ENCODE assay signal across 12 cellular contexts in genomic region chr3:129663045-129663446, GRCh38. TPM values are rescaled to one million over a fixed set of nuclear protein-coding genes. Genes with fewer than 3 reads are reported as not detected.
DNase-seq lines count a peak whose midpoint lies in the region; ATAC-seq, FAIRE-seq and TF ChIP-seq lines count a peak whose summit lies in the region.
"Had no signal": no experiment of that assay in that cellular context is flagged by ENCODE, and none has a peak within 500 bp of the region (broad histone marks: within the 10 kb centered on the region; RNA-seq: fewer than 3 reads in every experiment).

No MANE protein-coding gene starts in this region.

- no peak for TF ChIP-seq EP300 in SK-N-SH (IDR thresholded peaks at IDR 0.05; ENCODE audit: borderline replicate concordance in 1 of 2, low read depth in 1 of 2, low read length in 1 of 2)

- no peaks in the 10 kb centered on the region for H3K9me2 ChIP-seq in SK-N-SH

- H3K9me3 ChIP-seq in SK-N-SH (no peaks in the 10 kb centered on the region), astrocyte (ENCODE audit: insufficient read depth, low read depth, low read length) (no peaks in the 10 kb centered on the region)
- H3K9me3 ChIP-seq: thyroid gland had no signal

- H3K4me1 Mint-ChIP-seq in astrocyte (ENCODE audit: low read depth, unreplicated experiment): peaks cover 34% of the 10 kb centered on the region

- TF ChIP-seq CTCF in SK-N-SH (IDR thresholded peaks at IDR 0.05) (no peak), astrocyte (IDR thresholded peaks at IDR 0.05; ENCODE audit: insufficient read depth, low read depth, low read length) (no peak)

- no peak overlapping the region for H3K4me3 ChIP-seq in SK-N-SH (ENCODE audit: low read depth in 2 of 2, low read length in 1 of 2)
- H3K4me3 ChIP-seq in astrocyte (ENCODE audit: insufficient read depth, low read depth, low read length): no peak overlapping the region
- no peak overlapping the region for H3K4me3 ChIP-seq in urinary bladder (ENCODE audit: low read depth, low read length)
- H3K4me3 ChIP-seq: thyroid gland had no signal

- H3K27ac ChIP-seq in SK-N-SH (ENCODE audit: low read depth in 2 of 2, low read length in 1 of 2) (peak overlapping the region in 1 of 2 experiments; percentile 77; a peak in 1 of 4 replicates), astrocyte (ENCODE audit: low read depth, low read length) (no peak overlapping the region), urinary bladder (ENCODE audit: low read depth) (peak overlapping the region; percentile 45)
- H3K27ac ChIP-seq: thyroid gland had no signal

- no peak for TF ChIP-seq RAD21 in SK-N-SH (IDR thresholded peaks at IDR 0.05; ENCODE audit: low read length)

- H3K4me3 Mint-ChIP-seq in astrocyte (ENCODE audit: unreplicated experiment): no peak overlapping the region

- no peaks in the 10 kb centered on the region; the same call in 1 of the 2 replicates for H3K79me2 ChIP-seq in SK-N-SH (ENCODE audit: insufficient read depth)
- peaks cover 7% of the 10 kb centered on the region for H3K79me2 ChIP-seq in astrocyte (ENCODE audit: insufficient read depth, low read length)

- H3K4me1 ChIP-seq in SK-N-SH (ENCODE audit: control insufficient read depth in 1 of 2, insufficient read depth in 2 of 2, low read depth in 1 of 2, low read length in 1 of 2) (peaks cover 2 to 37% of the 10 kb centered on the region in 2 experiments; a peak in 3 of 4 replicates), astrocyte (ENCODE audit: insufficient read depth, low read length) (peaks cover 15% of the 10 kb centered on the region), urinary bladder (ENCODE audit: insufficient read depth) (peaks cover 2% of the 10 kb centered on the region)

- FAIRE-seq in astrocyte (lab: Jason Lieb, UNC) (no peak), frontal cortex (lab: Jason Lieb, UNC) (no peak)
- FAIRE-seq: endometrium, H1 had no signal

- H3K9me3 Mint-ChIP-seq in astrocyte (ENCODE audit: unreplicated experiment): no peaks in the 10 kb centered on the region

- DNase-seq in SK-N-SH (no peak), astrocyte (ENCODE audit: low read depth) (peak; percentile 22), left lobe of liver (ENCODE audit: low spot score) (no peak), frontal cortex (ENCODE audit: low spot score in 2 of 2) (no peak), NK-92 (lab: John Stamatoyannopoulos, UW; ENCODE audit: unreplicated experiment) (no peak)
- DNase-seq: T-helper 2 cell, thyroid gland had no signal

- CTCF ChIA-PET in SK-N-SH (lab: Yijun Ruan, JAX): interaction anchor here (0.7 to 4.3 kb wide), 6 partner anchors 13 to 271 kb away, joined by 3 to 18 read pairs (median 3); no protein-coding TSS in a partner anchor

- peaks cover 32% of the 10 kb centered on the region for H3F3A ChIP-seq in SK-N-SH (replicated peaks; ENCODE audit: insufficient read depth)

- peak overlapping the region; percentile 79 for H3K27ac Mint-ChIP-seq in astrocyte (ENCODE audit: unreplicated experiment)

- no peaks in the 10 kb centered on the region for H3K27me3 Mint-ChIP-seq in astrocyte (ENCODE audit: low read depth, unreplicated experiment)

- H3K36me3 Mint-ChIP-seq in astrocyte (ENCODE audit: low read depth, unreplicated experiment): peaks cover 2% of the 10 kb centered on the region

- no peak; the same call in 2 of the 3 replicates for ATAC-seq in SK-N-SH treated with all-trans-retinoic acid at 6 μM for 48 hours
- peak; percentile 12 for ATAC-seq in left lobe of liver
- no peak for ATAC-seq in GM21515 (IDR thresholded peaks at IDR 0.05; ENCODE audit: unreplicated experiment)

- 94% methylated on average over 1 of the region's 1 CpG for WGBS in SK-N-SH (ENCODE audit: low lambda C conversion rate)
- WGBS in urinary bladder: 93% methylated on average over 1 of the region's 1 CpG

- POLR2A ChIA-PET in SK-N-SH (lab: Yijun Ruan, JAX): no interaction called here

- H2AFZ ChIP-seq in SK-N-SH (ENCODE audit: low read depth) (no peak overlapping the region), astrocyte (ENCODE audit: low read depth, low read length) (no peak overlapping the region)

- H3K27me3 ChIP-seq in SK-N-SH (ENCODE audit: insufficient read depth) (no peaks in the 10 kb centered on the region), astrocyte (ENCODE audit: insufficient read depth, low read length) (no peaks in the 10 kb centered on the region)
- H3K27me3 ChIP-seq: thyroid gland had no signal

- no peaks in the 10 kb centered on the region for H3K36me3 ChIP-seq in SK-N-SH (replicated peaks in 1 of 2; ENCODE audit: control insufficient read depth in 1 of 2, insufficient read depth in 2 of 2, low read length in 1 of 2)
- no peaks in the 10 kb centered on the region for H3K36me3 ChIP-seq in astrocyte (ENCODE audit: insufficient read depth, low read length)
- no peaks in the 10 kb centered on the region for H3K36me3 ChIP-seq in urinary bladder (ENCODE audit: insufficient read depth)
- H3K36me3 ChIP-seq: thyroid gland had no signal

- H3K4me2 ChIP-seq in SK-N-SH: no peak overlapping the region
- H3K4me2 ChIP-seq in astrocyte (ENCODE audit: low read length): no peak overlapping the region

- H4K20me1 ChIP-seq in SK-N-SH (ENCODE audit: insufficient read depth) (no peaks in the 10 kb centered on the region), astrocyte (ENCODE audit: insufficient read depth, low read length) (no peaks in the 10 kb centered on the region)

- H3K9ac ChIP-seq in SK-N-SH (no peak overlapping the region), astrocyte (ENCODE audit: low read length) (no peak overlapping the region)

TF ChIP-seq in SK-N-SH treated with all-trans-retinoic acid at 6 μM for 48 hours, 23 proteins besides CTCF, POLR2A, EP300 and RAD21:
- no peak for TF ChIP-seq PPARA (CRISPR knock-in tag; IDR thresholded peaks at IDR 0.05; ENCODE audit: borderline replicate concordance)
- no peak for TF ChIP-seq SNAI2 (CRISPR knock-in tag; IDR thresholded peaks at IDR 0.05)
- peak; percentile 11; the same call in 1 of the 2 replicates for TF ChIP-seq ISL1 (CRISPR knock-in tag; IDR thresholded peaks at IDR 0.05)
- 0 out of 2 replicates have a peak, but pooled peaks have one; percentile 22 for TF ChIP-seq CREB5 (CRISPR knock-in tag; IDR thresholded peaks at IDR 0.05; ENCODE audit: low read depth)

TF ChIP-seq in SK-N-SH, 30 proteins besides CTCF, POLR2A, EP300 and RAD21:
- TF ChIP-seq FOXJ3 (CRISPR knock-in tag; IDR thresholded peaks at IDR 0.05): no peak
- no peak for TF ChIP-seq RFX5 (IDR thresholded peaks at IDR 0.05; ENCODE audit: low read length)
- no peak for TF ChIP-seq SIN3A (IDR thresholded peaks at IDR 0.05; ENCODE audit: borderline replicate concordance, low read depth, low read length)
- no peak for TF ChIP-seq TCF12 (IDR thresholded peaks at IDR 0.05)
- no peak for TF ChIP-seq MXI1 (IDR thresholded peaks at IDR 0.05; ENCODE audit: low read depth, low read length)
- no peak for TF ChIP-seq REST (IDR thresholded peaks at IDR 0.05; ENCODE audit: low read depth, low read length)
- no peak for TF ChIP-seq ELF1 (IDR thresholded peaks at IDR 0.05)
- no peak for TF ChIP-seq USF1 (IDR thresholded peaks at IDR 0.05; ENCODE audit: borderline replicate concordance, low read depth)

RNA-seq across cellular contexts. Expression of gene PLXND1, which starts 56.6 kb away (rescaled TPM):
- 43.0 and 53.5 TPM in 2 replicates for polyA plus RNA-seq in SK-N-SH (2012; rRNA removed)
- polyA plus RNA-seq in SK-N-SH (2012; cell fraction: cytosol; rRNA removed): 26.5 and 37.7 TPM in 2 replicates
- polyA plus RNA-seq in SK-N-SH (2012; cell fraction: nucleus; rRNA removed): 122 and 155 TPM in 2 replicates
- total RNA-seq in astrocyte: 184 and 188 TPM in 2 replicates
- 29.5 TPM for total RNA-seq in left lobe of liver
- 126 TPM for total RNA-seq in urinary bladder
- 70.3 TPM for polyA plus RNA-seq in urinary bladder
- total RNA-seq in frontal cortex: 16.7 TPM
